In genomic region chr20:56358070-56358469, GRCh38 we compare ENCODE assay signal across 8 cellular contexts. TPM values are rescaled to one million over a fixed set of nuclear protein-coding genes. Genes with fewer than 3 reads are reported as not detected.
DNase-seq lines count a peak whose midpoint lies in the region; ATAC-seq and TF ChIP-seq lines count a peak whose summit lies in the region.

No MANE protein-coding gene starts in this region.

- no peaks in the 10 kb centered on the region for H4K20me1 ChIP-seq in GM23338 (replicated peaks; ENCODE audit: insufficient read depth)

- H3K4me3 ChIP-seq in GM23338 = peak overlapping the region; percentile 46

- H3K9me3 Mint-ChIP-seq in GM23338 = no peaks in the 10 kb centered on the region; the same call in 2 of the 3 replicates
- no peaks in the 10 kb centered on the region for H3K9me3 Mint-ChIP-seq in activated naive CD8-positive, alpha-beta T cell (ENCODE audit: low read depth)
- peaks cover 0 to 2% (median 0%) of the 10 kb centered on the region in 7 donors for H3K9me3 Mint-ChIP-seq in naive B cell

- H2AFZ ChIP-seq in GM23338 = peak overlapping the region; percentile 87; the same call in 1 of the 2 replicates

- intact Hi-C loops in left colon (cut with DNase I, micrococcal nuclease) = no loop called here

- peaks cover 14% of the 10 kb centered on the region for H3K4me1 ChIP-seq in GM23338 (ENCODE audit: insufficient read depth)

- H3K27me3 Mint-ChIP-seq in GM23338 (ENCODE audit: insufficient read depth, low read depth, poor library complexity) (peaks cover 14% of the 10 kb centered on the region), naive B cell (peaks cover 0 to 11% (median 8%) of the 10 kb centered on the region in 3 donors)
- H3K27me3 Mint-ChIP-seq in activated naive CD8-positive, alpha-beta T cell = no peaks in the 10 kb centered on the region

- H3K4me1 Mint-ChIP-seq in GM23338 (peaks cover 11% of the 10 kb centered on the region), naive B cell (peaks cover 8 to 18% (median 9%) of the 10 kb centered on the region in 3 donors)
- H3K4me1 Mint-ChIP-seq in activated naive CD8-positive, alpha-beta T cell (ENCODE audit: low read depth) = peaks cover 22% of the 10 kb centered on the region

- no peaks in the 10 kb centered on the region for H3K36me3 ChIP-seq in GM23338 (ENCODE audit: insufficient read depth)

- no peaks in the 10 kb centered on the region for H3K9me2 ChIP-seq in GM23338 (ENCODE audit: insufficient read depth)

- TF ChIP-seq CTCF in 22Rv1 (IDR thresholded peaks at IDR 0.05) (no peak), GM23338 (conservative IDR thresholded peaks at IDR 0.05; ENCODE audit: low read depth in 2 of 2) (no peak)

- H3F3A ChIP-seq in GM23338 (replicated peaks; ENCODE audit: low read depth) = no peaks in the 10 kb centered on the region

- H3K27ac Mint-ChIP-seq in GM23338 = no peak overlapping the region
- H3K27ac Mint-ChIP-seq in activated naive CD8-positive, alpha-beta T cell = no peak overlapping the region
- H3K27ac Mint-ChIP-seq in naive B cell = peak overlapping the region in 1 of 6 donors; percentile 50

- H3K4me2 ChIP-seq in GM23338 = peak overlapping the region; percentile 72

- H3K27ac ChIP-seq in 22Rv1 = peak overlapping the region; percentile 52
- H3K27ac ChIP-seq in GM23338 (ENCODE audit: low read depth) = no peak overlapping the region

- no peaks in the 10 kb centered on the region for H3K27me3 ChIP-seq in GM23338 (ENCODE audit: insufficient read depth)

- H3K36me3 Mint-ChIP-seq in GM23338 (ENCODE audit: low read depth) = no peaks in the 10 kb centered on the region; the same call in 2 of the 3 replicates
- no peaks in the 10 kb centered on the region for H3K36me3 Mint-ChIP-seq in activated naive CD8-positive, alpha-beta T cell
- H3K36me3 Mint-ChIP-seq in naive B cell = no peaks in the 10 kb centered on the region

- peak overlapping the region; percentile 65 for H3K4me3 Mint-ChIP-seq in GM23338
- peak overlapping the region; percentile 78 for H3K4me3 Mint-ChIP-seq in activated naive CD8-positive, alpha-beta T cell
- peak overlapping the region; percentile 64 to 92 (median 88) for H3K4me3 Mint-ChIP-seq in naive B cell

- no peak for ATAC-seq in GM23338
- ATAC-seq in naive B cell (ENCODE audit: low read depth in 2 of 2) = no peak
- no peak for ATAC-seq in GM19395 (IDR thresholded peaks at IDR 0.05; ENCODE audit: unreplicated experiment)
- no peak for ATAC-seq in left colon

- H3K79me2 ChIP-seq in GM23338 (replicated peaks; ENCODE audit: insufficient read depth) = no peaks in the 10 kb centered on the region

- DNase-seq in GM23338 (ENCODE audit: low spot score) (no peak), naive B cell (no peak), NCI-H2196 (lab: John Stamatoyannopoulos, UW; ENCODE audit: unreplicated experiment) (no peak), left colon (no peak)
- DNase-seq in central memory CD4-positive, alpha-beta T cell = no peak

TF ChIP-seq in GM23338, 12 proteins besides CTCF, POLR2A, EP300 and RAD21 (continues in another document):
- TF ChIP-seq, protein P1, sequence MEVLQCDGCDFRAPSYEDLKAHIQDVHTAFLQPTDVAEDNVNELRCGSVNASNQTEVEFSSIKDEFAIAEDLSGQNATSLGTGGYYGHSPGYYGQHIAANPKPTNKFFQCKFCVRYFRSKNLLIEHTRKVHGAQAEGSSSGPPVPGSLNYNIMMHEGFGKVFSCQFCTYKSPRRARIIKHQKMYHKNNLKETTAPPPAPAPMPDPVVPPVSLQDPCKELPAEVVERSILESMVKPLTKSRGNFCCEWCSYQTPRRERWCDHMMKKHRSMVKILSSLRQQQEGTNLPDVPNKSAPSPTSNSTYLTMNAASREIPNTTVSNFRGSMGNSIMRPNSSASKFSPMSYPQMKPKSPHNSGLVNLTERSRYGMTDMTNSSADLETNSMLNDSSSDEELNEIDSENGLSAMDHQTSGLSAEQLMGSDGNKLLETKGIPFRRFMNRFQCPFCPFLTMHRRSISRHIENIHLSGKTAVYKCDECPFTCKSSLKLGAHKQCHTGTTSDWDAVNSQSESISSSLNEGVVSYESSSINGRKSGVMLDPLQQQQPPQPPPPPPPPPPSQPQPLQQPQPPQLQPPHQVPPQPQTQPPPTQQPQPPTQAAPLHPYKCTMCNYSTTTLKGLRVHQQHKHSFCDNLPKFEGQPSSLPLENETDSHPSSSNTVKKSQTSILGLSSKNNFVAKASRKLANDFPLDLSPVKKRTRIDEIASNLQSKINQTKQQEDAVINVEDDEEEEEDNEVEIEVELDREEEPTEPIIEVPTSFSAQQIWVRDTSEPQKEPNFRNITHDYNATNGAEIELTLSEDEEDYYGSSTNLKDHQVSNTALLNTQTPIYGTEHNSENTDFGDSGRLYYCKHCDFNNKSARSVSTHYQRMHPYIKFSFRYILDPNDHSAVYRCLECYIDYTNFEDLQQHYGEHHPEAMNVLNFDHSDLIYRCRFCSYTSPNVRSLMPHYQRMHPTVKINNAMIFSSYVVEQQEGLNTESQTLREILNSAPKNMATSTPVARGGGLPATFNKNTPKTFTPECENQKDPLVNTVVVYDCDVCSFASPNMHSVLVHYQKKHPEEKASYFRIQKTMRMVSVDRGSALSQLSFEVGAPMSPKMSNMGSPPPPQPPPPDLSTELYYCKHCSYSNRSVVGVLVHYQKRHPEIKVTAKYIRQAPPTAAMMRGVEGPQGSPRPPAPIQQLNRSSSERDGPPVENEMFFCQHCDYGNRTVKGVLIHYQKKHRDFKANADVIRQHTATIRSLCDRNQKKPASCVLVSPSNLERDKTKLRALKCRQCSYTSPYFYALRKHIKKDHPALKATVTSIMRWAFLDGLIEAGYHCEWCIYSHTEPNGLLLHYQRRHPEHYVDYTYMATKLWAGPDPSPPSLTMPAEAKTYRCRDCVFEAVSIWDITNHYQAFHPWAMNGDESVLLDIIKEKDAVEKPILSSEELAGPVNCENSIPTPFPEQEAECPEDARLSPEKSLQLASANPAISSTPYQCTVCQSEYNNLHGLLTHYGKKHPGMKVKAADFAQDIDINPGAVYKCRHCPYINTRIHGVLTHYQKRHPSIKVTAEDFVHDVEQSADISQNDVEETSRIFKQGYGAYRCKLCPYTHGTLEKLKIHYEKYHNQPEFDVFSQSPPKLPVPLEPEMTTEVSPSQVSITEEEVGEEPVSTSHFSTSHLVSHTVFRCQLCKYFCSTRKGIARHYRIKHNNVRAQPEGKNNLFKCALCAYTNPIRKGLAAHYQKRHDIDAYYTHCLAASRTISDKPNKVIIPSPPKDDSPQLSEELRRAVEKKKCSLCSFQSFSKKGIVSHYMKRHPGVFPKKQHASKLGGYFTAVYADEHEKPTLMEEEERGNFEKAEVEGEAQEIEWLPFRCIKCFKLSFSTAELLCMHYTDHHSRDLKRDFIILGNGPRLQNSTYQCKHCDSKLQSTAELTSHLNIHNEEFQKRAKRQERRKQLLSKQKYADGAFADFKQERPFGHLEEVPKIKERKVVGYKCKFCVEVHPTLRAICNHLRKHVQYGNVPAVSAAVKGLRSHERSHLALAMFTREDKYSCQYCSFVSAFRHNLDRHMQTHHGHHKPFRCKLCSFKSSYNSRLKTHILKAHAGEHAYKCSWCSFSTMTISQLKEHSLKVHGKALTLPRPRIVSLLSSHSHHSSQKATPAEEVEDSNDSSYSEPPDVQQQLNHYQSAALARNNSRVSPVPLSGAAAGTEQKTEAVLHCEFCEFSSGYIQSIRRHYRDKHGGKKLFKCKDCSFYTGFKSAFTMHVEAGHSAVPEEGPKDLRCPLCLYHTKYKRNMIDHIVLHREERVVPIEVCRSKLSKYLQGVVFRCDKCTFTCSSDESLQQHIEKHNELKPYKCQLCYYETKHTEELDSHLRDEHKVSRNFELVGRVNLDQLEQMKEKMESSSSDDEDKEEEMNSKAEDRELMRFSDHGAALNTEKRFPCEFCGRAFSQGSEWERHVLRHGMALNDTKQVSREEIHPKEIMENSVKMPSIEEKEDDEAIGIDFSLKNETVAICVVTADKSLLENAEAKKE (CRISPR knock-in tag; IDR thresholded peaks at IDR 0.05) = no peak
- TF ChIP-seq POLR2AphosphoS5 (IDR thresholded peaks at IDR 0.05; ENCODE audit: low read depth) (no peak), EZH2 (IDR thresholded peaks at IDR 0.05; ENCODE audit: low read depth, unreplicated experiment) (no peak), CREB1 (CRISPR knock-in tag; IDR thresholded peaks at IDR 0.05; ENCODE audit: low read depth) (no peak)

RNA-seq across cellular contexts. Expression of gene FAM210B, which starts 0.7 kb away (rescaled TPM):
- total RNA-seq in GM23338 (2014; rRNA removed; shearing (Covaris generic)) = 15.7 and 16.2 TPM in 2 replicates
- polyA plus RNA-seq in GM23338 (2016; fragmentation: Nextera tagmentation; extraction: Ambion mirVana) = 14.6 and 15.4 TPM in 2 replicates
- 10 to 100 TPM; 10.5 to 25.6 (median 13.6) TPM for polyA plus RNA-seq in naive B cell (ENCODE audit: low read depth in 6 of 6)
- 10 to 100 TPM; 30.2 to 35.3 TPM for total RNA-seq in left colon

RNA-seq across cellular contexts. Expression of gene AURKA, which starts 33.9 kb away (rescaled TPM):
- total RNA-seq in GM23338 (2014; rRNA removed; shearing (Covaris generic)) = 75.8 and 96.9 TPM in 2 replicates
- polyA plus RNA-seq in GM23338 (2016; fragmentation: Nextera tagmentation; extraction: Ambion mirVana) (79.3 and 82.0 TPM in 2 replicates), naive B cell (ENCODE audit: low read depth in 6 of 6) (1 to 10 TPM in 2 of 6 donors, under 1 TPM in 3, not detected in 1; 0.13 to 1.6 (median 0.96) TPM)
- 10 to 100 TPM; 13.3 to 21.1 TPM for total RNA-seq in left colon

RNA-seq across cellular contexts. Expression of gene CSTF1, which starts 34.4 kb away (rescaled TPM):
- 59.1 and 62.3 TPM in 2 replicates for total RNA-seq in GM23338 (2014; rRNA removed; shearing (Covaris generic))
- polyA plus RNA-seq in GM23338 (2016; fragmentation: Nextera tagmentation; extraction: Ambion mirVana) (17.1 and 21.5 TPM in 2 replicates), naive B cell (ENCODE audit: low read depth in 6 of 6) (10 to 100 TPM; 23.6 to 38.0 (median 26.5) TPM)
- total RNA-seq in left colon = 10 to 100 TPM; 22.9 to 23.1 TPM

RNA-seq across cellular contexts. Expression of gene CASS4, which starts 54.0 kb away (rescaled TPM):
- total RNA-seq in GM23338 (2014; rRNA removed; shearing (Covaris generic)) = 0.12 TPM in 1 of 2 replicates, not detected in the other
- polyA plus RNA-seq in GM23338 (2016; fragmentation: Nextera tagmentation; extraction: Ambion mirVana) (not detected in 2 replicates), naive B cell (ENCODE audit: low read depth in 6 of 6) (under 1 TPM in 4 of 6 donors, not detected in 2; 0.20 to 0.46 (median 0.28) TPM)
- 1 to 10 TPM in 1 of 2 donors, under 1 TPM in 1; 0.46 to 1.3 TPM for total RNA-seq in left colon
